13 cellular contexts compared by ENCODE assay signal in the genomic region with DNA sequence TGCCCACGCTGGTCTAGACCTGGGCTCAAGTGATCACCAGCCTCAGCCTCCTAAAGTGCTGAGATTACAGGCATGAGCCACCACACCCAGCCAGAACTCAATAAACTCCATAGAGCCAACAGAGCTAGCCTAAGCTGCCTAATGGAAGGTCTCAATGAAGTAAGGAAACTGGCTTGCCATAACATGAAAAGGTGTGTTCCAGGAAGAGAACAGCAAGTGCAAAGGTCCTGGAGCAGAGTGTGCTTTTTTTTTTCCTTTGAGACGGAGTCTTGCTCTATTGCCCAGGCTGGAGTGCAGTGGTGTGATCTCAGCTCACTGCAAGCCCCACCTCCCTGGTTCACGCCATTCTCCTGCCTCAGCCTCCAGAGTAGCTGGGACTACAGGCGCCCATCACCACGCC. TPM values are rescaled to one million over a fixed set of nuclear protein-coding genes. Genes with fewer than 3 reads are reported as not detected.
"Had no signal": no experiment of that assay in that cellular context is flagged by ENCODE, and none has a peak within 500 bp of the region (broad histone marks: within the 10 kb centered on the region; RNA-seq: fewer than 3 reads in every experiment).

No MANE protein-coding gene starts in this region.

RNA-seq across cellular contexts. Expression of a gene that starts 15.0 kb away (rescaled TPM):
- total RNA-seq: dermis blood vessel endothelial cell, endothelial cell of umbilical vein, epithelial cell of proximal tubule, gastrocnemius medialis, kidney epithelial cell had no signal

RNA-seq across cellular contexts. Expression of a gene that starts 37.9 kb away (rescaled TPM):
- total RNA-seq: dermis blood vessel endothelial cell; endothelial cell of umbilical vein; glomerular endothelial cell; heart right ventricle; left cardiac atrium; left lobe of liver; left ventricle myocardium inferior; mononuclear cell; myocyte; naive thymus-derived CD8-positive, alpha-beta T cell had no signal
- polyA plus RNA-seq: endothelial cell of umbilical vein had no signal
